ENCODE assay signal across 1 cellular context in the genomic region with DNA sequence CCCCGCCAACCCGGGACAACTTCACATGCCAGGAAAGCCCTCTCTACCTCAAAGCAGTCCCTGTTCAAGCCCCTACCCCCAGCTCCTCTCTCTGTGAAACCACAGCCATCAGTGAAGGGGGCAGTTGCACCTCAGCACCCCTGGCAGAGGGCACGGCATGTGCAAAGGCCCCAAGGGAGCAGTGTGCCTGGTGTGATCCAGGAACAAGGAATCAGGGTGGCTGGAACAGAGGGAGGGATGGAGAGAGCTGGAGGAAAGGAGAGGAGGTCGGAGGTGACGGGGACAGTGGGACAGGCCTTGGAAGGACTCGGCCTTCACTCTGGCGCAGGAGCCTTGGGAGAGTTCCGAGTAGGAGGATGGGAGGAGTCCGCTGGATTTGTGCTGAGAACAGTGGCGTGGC.
TF ChIP-seq lines count a peak whose summit lies in the region.

No MANE protein-coding gene starts in this region.

TF ChIP-seq in GM23338, 12 proteins besides CTCF, POLR2A, EP300 and RAD21 (continued from another document):
- TF ChIP-seq EZH2phosphoT487 (IDR thresholded peaks at IDR 0.05; ENCODE audit: unreplicated experiment) (no peak), ZNF331 (CRISPR knock-in tag; IDR thresholded peaks at IDR 0.05; ENCODE audit: low read depth) (no peak), NANOG (IDR thresholded peaks at IDR 0.05; ENCODE audit: borderline replicate concordance) (no peak), EZH2 (IDR thresholded peaks at IDR 0.05; ENCODE audit: low read depth, unreplicated experiment) (no peak), REST (IDR thresholded peaks at IDR 0.05; ENCODE audit: unreplicated experiment) (no peak), POLR2AphosphoS5 (IDR thresholded peaks at IDR 0.05; ENCODE audit: low read depth) (no peak)
